Comparison of ENCODE assay signal across 10 cellular contexts in the genomic region with DNA sequence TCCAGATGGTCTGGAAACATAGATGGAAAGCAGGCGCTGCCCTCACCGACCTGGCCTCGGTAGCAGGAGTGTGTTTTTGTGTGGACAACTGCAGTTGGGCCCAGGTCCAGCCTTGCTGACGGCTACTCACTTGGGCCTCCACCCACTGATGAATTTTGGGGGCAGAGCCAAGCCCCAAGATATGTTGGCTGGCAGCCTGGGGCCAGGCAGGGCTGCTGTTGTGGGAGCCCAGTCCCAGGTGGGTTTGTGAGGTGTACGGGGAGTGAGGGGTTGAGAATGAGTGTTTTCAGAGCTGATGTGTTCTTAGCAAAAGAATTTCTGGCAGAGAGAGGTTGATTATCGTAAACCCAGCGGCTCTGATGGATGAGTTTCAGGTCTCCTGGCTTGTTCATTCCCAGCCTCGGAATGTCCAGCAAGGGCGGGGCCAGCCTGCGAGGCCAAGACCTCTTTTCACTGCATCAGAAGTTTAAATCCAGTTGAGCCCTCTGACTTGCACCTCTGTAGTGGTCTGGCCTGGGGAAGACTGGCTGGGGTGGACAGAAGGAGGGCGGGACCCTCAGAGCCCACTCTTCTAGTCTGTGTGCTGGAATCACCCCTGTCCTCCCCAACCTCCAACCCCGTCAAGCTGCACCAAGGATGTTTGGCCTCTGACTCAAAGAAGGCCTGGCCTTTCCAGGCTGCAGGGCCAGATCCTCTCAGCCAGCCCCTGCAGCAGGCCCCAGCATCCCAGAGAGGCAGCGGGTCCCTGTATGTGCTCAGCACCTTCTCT.
DNase-seq lines count a peak whose midpoint lies in the region; ATAC-seq and TF ChIP-seq lines count a peak whose summit lies in the region.
"Had no signal": no experiment of that assay in that cellular context is flagged by ENCODE, and none has a peak within 500 bp of the region (broad histone marks: within the 10 kb centered on the region; RNA-seq: fewer than 3 reads in every experiment).

No MANE protein-coding gene starts in this region.

- TF ChIP-seq CTCF in coronary artery (IDR thresholded peaks at IDR 0.05) = no peak
- no peak for TF ChIP-seq CTCF in tibial artery (IDR thresholded peaks at IDR 0.05)

- no peaks in the 10 kb centered on the region for H3K27me3 ChIP-seq in tibial artery
- H3K27me3 ChIP-seq: cardiac muscle cell had no signal

- no peak for ATAC-seq in GM18870 (IDR thresholded peaks at IDR 0.05; ENCODE audit: unreplicated experiment)

- peak overlapping the region; percentile 33 for H3K4me3 ChIP-seq in coronary artery
- no peak overlapping the region for H3K4me3 ChIP-seq in tibial artery
- H3K4me3 ChIP-seq: cardiac muscle cell had no signal

- H3K36me3 ChIP-seq in tibial artery = no peaks in the 10 kb centered on the region
- H3K36me3 ChIP-seq: cardiac muscle cell had no signal

- H3K27ac ChIP-seq in coronary artery (peak overlapping the region; percentile 89), tibial artery (peak overlapping the region; percentile 79 to 83)
- H3K27ac ChIP-seq: cardiac muscle cell had no signal

- H3K4me1 ChIP-seq in tibial artery = peaks cover 0 to 90% (median 82%) of the 10 kb centered on the region in 4 donors

- H3K9me3 ChIP-seq in tibial artery = no peaks in the 10 kb centered on the region

- peak; percentile 20 for DNase-seq in HT1080 (ENCODE audit: low read depth)
- peak; percentile 95 for DNase-seq in coronary artery (ENCODE audit: low spot score)
- DNase-seq in lung microvascular endothelial cell (ENCODE audit: low read depth in 2 of 2) = peak; percentile 33 to 43
- DNase-seq in tibial artery = peak; percentile 87 to 93
- DNase-seq in dermis blood vessel endothelial cell = no peak
- DNase-seq in NCI-H187 (lab: John Stamatoyannopoulos, UW) = no peak
- DNase-seq in SHP77 treated with DMSO at 0.1 percent for 48 hours (lab: John Stamatoyannopoulos, UW) = no peak
- DNase-seq: NCI-H2171 had no signal

- intact Hi-C loops in tibial artery (cut with DNase I; ENCODE audit: low total_unique reads) = no loop called here

Comparison
In these comparisons a context has a peak if more than half of its experiments do, and no peak if none do; other contexts are left out.
1. DNase-seq: peak in HT1080 (single experiment), coronary artery (single experiment), lung microvascular endothelial cell (2 of 2) and tibial artery (2 of 2); none in dermis blood vessel endothelial cell (single experiment), NCI-H187 (0 of 2) and SHP77 treated with DMSO at 0.1 percent for 48 hours (single experiment).